ENCODE assay signal across 16 cellular contexts in genomic region chr18:77074431-77074830, GRCh38. TPM values are rescaled to one million over a fixed set of nuclear protein-coding genes. Genes with fewer than 3 reads are reported as not detected.
DNase-seq lines count a peak whose midpoint lies in the region; ATAC-seq lines count a peak whose summit lies in the region.
"Had no signal": no experiment of that assay in that cellular context is flagged by ENCODE, and none has a peak within 500 bp of the region (broad histone marks: within the 10 kb centered on the region; RNA-seq: fewer than 3 reads in every experiment).

No MANE protein-coding gene starts in this region.

- H3K27ac Mint-ChIP-seq in activated naive CD4-positive, alpha-beta T cell treated with anti-CD3 and anti-CD28 coated beads, Interleukin-2, amount 50 U/mL, for 72 hours = peak overlapping the region; percentile 64 to 94
- H3K27ac Mint-ChIP-seq in activated CD4-positive, alpha-beta memory T cell treated with anti-CD3 and anti-CD28 coated beads for 36 hours = peak overlapping the region; percentile 80
- peak overlapping the region; percentile 56 for H3K27ac Mint-ChIP-seq in memory B cell
- peak overlapping the region; percentile 60 to 91 for H3K27ac Mint-ChIP-seq in stimulated activated naive CD8-positive, alpha-beta T cell treated with anti-CD3 and anti-CD28 coated beads, Interleukin-15, amount 100 ng/mL, for 72 hours
- H3K27ac Mint-ChIP-seq: activated B cell treated with CpG ODN at 0.5 μM for 24 hours had no signal

- no peaks in the 10 kb centered on the region for H3K9me3 Mint-ChIP-seq in activated naive CD4-positive, alpha-beta T cell treated with anti-CD3 and anti-CD28 coated beads, Interleukin-2, amount 50 U/mL, for 72 hours
- H3K9me3 Mint-ChIP-seq in activated CD4-positive, alpha-beta memory T cell treated with anti-CD3 and anti-CD28 coated beads for 36 hours = no peaks in the 10 kb centered on the region
- no peaks in the 10 kb centered on the region for H3K9me3 Mint-ChIP-seq in memory B cell
- no peaks in the 10 kb centered on the region for H3K9me3 Mint-ChIP-seq in stimulated activated naive CD8-positive, alpha-beta T cell treated with anti-CD3 and anti-CD28 coated beads, Interleukin-15, amount 100 ng/mL, for 72 hours
- H3K9me3 Mint-ChIP-seq: activated B cell treated with CpG ODN at 0.5 μM for 24 hours had no signal

- DNase-seq in activated naive CD4-positive, alpha-beta T cell treated with anti-CD3 and anti-CD28 coated beads, Interleukin-2, amount 50 U/mL, for 72 hours (ENCODE audit: low spot score in 2 of 2) = no peak
- no peak for DNase-seq in activated naive CD4-positive, alpha-beta T cell treated with anti-CD3 and anti-CD28 coated beads, Interleukin-2, amount 50 U/mL, for 16 hours
- DNase-seq in activated CD4-positive, alpha-beta memory T cell treated with anti-CD3 and anti-CD28 coated beads for 36 hours = no peak
- no peak for DNase-seq in memory B cell (ENCODE audit: low spot score in 2 of 2)
- DNase-seq in stimulated activated naive CD8-positive, alpha-beta T cell treated with anti-CD3 and anti-CD28 coated beads, Interleukin-15, amount 100 ng/mL, for 72 hours = no peak
- DNase-seq: activated B cell treated with CpG ODN at 0.5 μM for 24 hours, anterior cingulate cortex, GF-D8, hippocampal formation, kidney, NCI-H1694, sigmoid colon had no signal

- ATAC-seq in activated naive CD4-positive, alpha-beta T cell treated with anti-CD3 and anti-CD28 coated beads, Interleukin-2, amount 50 U/mL, for 72 hours = no peak
- ATAC-seq in memory B cell (ENCODE audit: low read depth) (no peak), GM21737 (IDR thresholded peaks at IDR 0.05; ENCODE audit: unreplicated experiment) (no peak), HG03378 (IDR thresholded peaks at IDR 0.05; ENCODE audit: unreplicated experiment) (no peak), GM18520 (IDR thresholded peaks at IDR 0.05; ENCODE audit: unreplicated experiment) (no peak)
- ATAC-seq in stimulated activated naive CD8-positive, alpha-beta T cell treated with anti-CD3 and anti-CD28 coated beads, Interleukin-15, amount 100 ng/mL, for 72 hours = no peak
- ATAC-seq: Right ventricle myocardium inferior had no signal

- H3K4me3 Mint-ChIP-seq in activated CD4-positive, alpha-beta memory T cell treated with anti-CD3 and anti-CD28 coated beads for 36 hours = no peak overlapping the region
- H3K4me3 Mint-ChIP-seq in memory B cell = no peak overlapping the region
- no peak overlapping the region for H3K4me3 Mint-ChIP-seq in stimulated activated naive CD8-positive, alpha-beta T cell treated with anti-CD3 and anti-CD28 coated beads, Interleukin-15, amount 100 ng/mL, for 72 hours
- H3K4me3 Mint-ChIP-seq: activated B cell treated with CpG ODN at 0.5 μM for 24 hours had no signal

- intact Hi-C loops in activated CD4-positive, alpha-beta memory T cell treated with anti-CD3 and anti-CD28 coated beads for 36 hours (cut with micrococcal nuclease) = no loop called here

- CTCF ChIA-PET in activated CD4-positive, alpha-beta memory T cell treated with anti-CD3 and anti-CD28 coated beads for 36 hours (lab: Charles Lee) = interaction anchor here (0.9 to 1.5 kb wide), 6 partner anchors 10 to 138 kb away, joined by 3 to 7 read pairs (median 4); no protein-coding TSS in a partner anchor

- H3K36me3 Mint-ChIP-seq in activated naive CD4-positive, alpha-beta T cell treated with anti-CD3 and anti-CD28 coated beads, Interleukin-2, amount 50 U/mL, for 72 hours = peaks cover 0 to 47% of the 10 kb centered on the region in 2 donors
- H3K36me3 Mint-ChIP-seq in activated CD4-positive, alpha-beta memory T cell treated with anti-CD3 and anti-CD28 coated beads for 36 hours = peaks cover 25% of the 10 kb centered on the region
- peaks cover 12% of the 10 kb centered on the region for H3K36me3 Mint-ChIP-seq in memory B cell

- no peaks in the 10 kb centered on the region for H3K27me3 Mint-ChIP-seq in activated CD4-positive, alpha-beta memory T cell treated with anti-CD3 and anti-CD28 coated beads for 36 hours
- H3K27me3 Mint-ChIP-seq in memory B cell = no peaks in the 10 kb centered on the region
- H3K27me3 Mint-ChIP-seq in stimulated activated naive CD8-positive, alpha-beta T cell treated with anti-CD3 and anti-CD28 coated beads, Interleukin-15, amount 100 ng/mL, for 72 hours = no peaks in the 10 kb centered on the region
- H3K27me3 Mint-ChIP-seq: activated B cell treated with CpG ODN at 0.5 μM for 24 hours had no signal

- peaks cover 86% of the 10 kb centered on the region for H3K4me1 Mint-ChIP-seq in activated CD4-positive, alpha-beta memory T cell treated with anti-CD3 and anti-CD28 coated beads for 36 hours (ENCODE audit: low read depth)
- H3K4me1 Mint-ChIP-seq in memory B cell = peaks cover 28% of the 10 kb centered on the region
- H3K4me1 Mint-ChIP-seq in stimulated activated naive CD8-positive, alpha-beta T cell treated with anti-CD3 and anti-CD28 coated beads, Interleukin-15, amount 100 ng/mL, for 72 hours = peaks cover 83% of the 10 kb centered on the region

- POLR2A ChIA-PET in activated CD4-positive, alpha-beta memory T cell treated with anti-CD3 and anti-CD28 coated beads for 36 hours (lab: Charles Lee) = interaction anchor here (0.8 to 4.7 kb wide), 6 partner anchors 9 to 57 kb away, joined by 3 to 23 read pairs (median 4); no protein-coding TSS in a partner anchor

RNA-seq across cellular contexts. Expression of gene MBP, which starts 58.2 kb away (rescaled TPM):
- total RNA-seq in activated naive CD4-positive, alpha-beta T cell treated with anti-CD3 and anti-CD28 coated beads, Interleukin-2, amount 50 U/mL, for 72 hours = 10 to 100 TPM; 52.2 to 60.0 TPM
- total RNA-seq in activated CD4-positive, alpha-beta memory T cell treated with anti-CD3 and anti-CD28 coated beads for 36 hours = 10 to 100 TPM; 38.9 to 40.4 TPM
